9 cellular contexts compared by ENCODE assay signal in genomic region chr2:176088048-176088936, GRCh38. TPM values are rescaled to one million over a fixed set of nuclear protein-coding genes. Genes with fewer than 3 reads are reported as not detected.
A peak's percentile ranks its signal among the peaks of the same experiment; 100 is the strongest.
DNase-seq lines count a peak whose midpoint lies in the region; ATAC-seq, FAIRE-seq and TF ChIP-seq lines count a peak whose summit lies in the region.
"Had no signal": no experiment of that assay in that cellular context is flagged by ENCODE, and none has a peak within 500 bp of the region (broad histone marks: within the 10 kb centered on the region; RNA-seq: fewer than 3 reads in every experiment).

No MANE protein-coding gene starts in this region.

- H4K20me1 ChIP-seq in DND-41 (ENCODE audit: insufficient read depth, low read length) = no peaks in the 10 kb centered on the region
- no peaks in the 10 kb centered on the region for H4K20me1 ChIP-seq in HepG2 (ENCODE audit: insufficient read depth, low read length)

- H2AFZ ChIP-seq in DND-41 (ENCODE audit: low read depth, low read length) (peak overlapping the region; percentile 41), HepG2 (ENCODE audit: low read length) (peak overlapping the region; percentile 24)

- ATAC-seq in DND-41 (ENCODE audit: insufficient read depth, low read depth) = peak; percentile 69
- ATAC-seq in HepG2 = peak; percentile 92
- ATAC-seq in HG03521 (IDR thresholded peaks at IDR 0.05; ENCODE audit: unreplicated experiment) = no peak
- ATAC-seq in HG03280 (IDR thresholded peaks at IDR 0.05; ENCODE audit: unreplicated experiment) = no peak

- H3K36me3 Mint-ChIP-seq in HFFc6 (ENCODE audit: low read depth) (no peaks in the 10 kb centered on the region), chondrocyte (ENCODE audit: low read depth) (no peaks in the 10 kb centered on the region)

- TF ChIP-seq POLR2A in HepG2 (IDR thresholded peaks at IDR 0.05; ENCODE audit: insufficient read depth in 1 of 2, low read depth in 2 of 2, low read length in 2 of 2) = no peak

- H3K27me3 Mint-ChIP-seq in HFFc6 (ENCODE audit: insufficient read depth) (peaks cover 50% of the 10 kb centered on the region), chondrocyte (ENCODE audit: low read depth) (peaks cover 86% of the 10 kb centered on the region)

- H3K9me3 Mint-ChIP-seq in HFFc6 = peaks cover 9% of the 10 kb centered on the region
- H3K9me3 Mint-ChIP-seq in chondrocyte (ENCODE audit: low read depth) = no peaks in the 10 kb centered on the region

- no peak overlapping the region for H3K27ac Mint-ChIP-seq in HFFc6
- no peak overlapping the region for H3K27ac Mint-ChIP-seq in chondrocyte (ENCODE audit: unreplicated experiment)

- H3K79me2 ChIP-seq in DND-41 (ENCODE audit: insufficient read depth, low read length) (peaks cover 3% of the 10 kb centered on the region), HepG2 (ENCODE audit: insufficient read depth, low read length) (no peaks in the 10 kb centered on the region)

- H3K36me3 ChIP-seq in DND-41 (ENCODE audit: insufficient read depth, low read length) (no peaks in the 10 kb centered on the region), HepG2 (replicated peaks in 1 of 2; ENCODE audit: control insufficient read depth in 1 of 2, insufficient read depth in 2 of 2, low read length in 2 of 2) (no peaks in the 10 kb centered on the region), subcutaneous abdominal adipose tissue (ENCODE audit: control insufficient read depth in 5 of 5, insufficient read depth in 5 of 5, low read length in 5 of 5) (no peaks in the 10 kb centered on the region)

- DNase-seq in DND-41 = peak; percentile 65
- no peak for DNase-seq in HFFc6
- DNase-seq in NOMO-1 treated with DMSO at 0.1 percent for 48 hours (lab: John Stamatoyannopoulos, UW; ENCODE audit: unreplicated experiment) = peak; percentile 27
- no peak for DNase-seq in chondrocyte (ENCODE audit: low spot score)
- DNase-seq in HepG2 (ENCODE audit: low spot score) = peak; percentile 40

- H3K4me1 Mint-ChIP-seq in HFFc6 (ENCODE audit: low read depth) = peaks cover 16% of the 10 kb centered on the region
- H3K4me1 Mint-ChIP-seq in chondrocyte (ENCODE audit: low read depth) = peaks cover 23% of the 10 kb centered on the region

- H3K27me3 ChIP-seq in DND-41 (ENCODE audit: insufficient read depth, low read length, poor library complexity) (no peaks in the 10 kb centered on the region), HepG2 (ENCODE audit: control insufficient read depth in 1 of 2, insufficient read depth in 2 of 2, low read length in 2 of 2) (peaks cover 19 to 94% of the 10 kb centered on the region in 2 experiments), subcutaneous abdominal adipose tissue (ENCODE audit: control insufficient read depth in 5 of 5, insufficient read depth in 4 of 5, low read length in 5 of 5) (peaks cover 81 to 96% (median 88%) of the 10 kb centered on the region in 5 donors)

- TF ChIP-seq EP300 in HepG2 (IDR thresholded peaks at IDR 0.05; ENCODE audit: low read depth in 2 of 2, low read length in 2 of 2) = no peak
- no peak for TF ChIP-seq EP300 in HepG2 (CRISPR knock-in tag; IDR thresholded peaks at IDR 0.05; ENCODE audit: borderline replicate concordance)

- BruUV-seq in HepG2 (replicated peaks; lab: Mats Ljungman, UMichigan) = no TSS peak

- peak overlapping the region; percentile 36; the same call in 1 of the 2 replicates for H3K4me2 ChIP-seq in DND-41 (ENCODE audit: insufficient read depth, low read length)
- H3K4me2 ChIP-seq in HepG2 (ENCODE audit: low read depth, low read length) = peak overlapping the region; percentile 91

- peak; percentile 77 for TF ChIP-seq CTCF in DND-41 (IDR thresholded peaks at IDR 0.05; ENCODE audit: borderline replicate concordance, extremely low read depth, low read length, poor library complexity, severe bottlenecking)
- peak; percentile 84 for TF ChIP-seq CTCF in HFFc6 (IDR thresholded peaks at IDR 0.05)
- peak; percentile 87 for TF ChIP-seq CTCF in chondrocyte (IDR thresholded peaks at IDR 0.05)
- TF ChIP-seq CTCF in HepG2 (CRISPR knock-in tag; IDR thresholded peaks at IDR 0.05) = peak; percentile 96

- H3K4me1 ChIP-seq in DND-41 (ENCODE audit: insufficient read depth, low read length) = peaks cover 11% of the 10 kb centered on the region
- peaks cover 25% of the 10 kb centered on the region for H3K4me1 ChIP-seq in HepG2 (ENCODE audit: insufficient read depth, low read length)
- H3K4me1 ChIP-seq in subcutaneous abdominal adipose tissue (ENCODE audit: control insufficient read depth in 5 of 5, insufficient read depth in 5 of 5, low read length in 5 of 5) = peaks cover 2 to 43% (median 31%) of the 10 kb centered on the region in 5 donors

- POLR2A ChIA-PET in HepG2 (lab: Yijun Ruan, JAX) = no interaction called here

- peak overlapping the region; percentile 90 for H3K4me3 Mint-ChIP-seq in HFFc6
- peak overlapping the region; percentile 75 for H3K4me3 Mint-ChIP-seq in chondrocyte (ENCODE audit: unreplicated experiment)
- H3K4me3 Mint-ChIP-seq: activated naive CD4-positive, alpha-beta T cell treated with anti-CD3 and anti-CD28 coated beads, Interleukin-2, amount 50 U/mL, for 24 hours had no signal

- WGBS in HepG2 (ENCODE audit: low lambda C conversion rate) = 7% methylated on average over 36 of the region's 49 CpGs

- in situ Hi-C loops in HepG2 (cut with HindIII; ENCODE audit: extremely low pct_ligation_motif_present, low pct_unique_long_range_greater_than_20kb) = no loop called here

- intact Hi-C loops in HepG2 (cut with micrococcal nuclease; ENCODE audit: unreplicated experiment) = loop anchor here (1.0 to 2.0 kb wide), 4 partner anchors 87 to 722 kb away; no protein-coding TSS in a partner anchor

- H3K9me3 ChIP-seq in DND-41 (ENCODE audit: insufficient read depth, low read length, severe bottlenecking) = no peaks in the 10 kb centered on the region
- no peaks in the 10 kb centered on the region for H3K9me3 ChIP-seq in HepG2 (ENCODE audit: low read length)
- peaks cover 0 to 2% (median 0%) of the 10 kb centered on the region in 5 donors for H3K9me3 ChIP-seq in subcutaneous abdominal adipose tissue (ENCODE audit: control insufficient read depth in 5 of 5, low read length in 5 of 5)

- peak; percentile 87 for TF ChIP-seq RAD21 in HepG2 (CRISPR knock-in tag; IDR thresholded peaks at IDR 0.05)

- H3K27ac ChIP-seq in DND-41 (ENCODE audit: low read length) (no peak overlapping the region), HepG2 (ENCODE audit: extremely low read length, insufficient read depth, low read length) (no peak overlapping the region), subcutaneous abdominal adipose tissue (ENCODE audit: low read depth, low read length) (no peak overlapping the region)

- CTCF ChIA-PET in HepG2 (lab: Yijun Ruan, JAX; ENCODE audit: low intra/inter-chr PET ratio, low total read pairs) = interaction anchor here (1.2 to 2.1 kb wide), 3 partner anchors 398 to 721 kb away, joined by 7 to 15 read pairs (median 14); no protein-coding TSS in a partner anchor

- H3K4me3 ChIP-seq in DND-41 (ENCODE audit: low read depth in 1 of 2, low read length in 2 of 2) = no peak overlapping the region
- peak overlapping the region; percentile 36 to 75 (median 51); a peak in 5 of 6 replicates for H3K4me3 ChIP-seq in HepG2 (replicated peaks in 1 of 3; ENCODE audit: insufficient read depth in 1 of 3, low read depth in 2 of 3, low read length in 3 of 3)
- H3K4me3 ChIP-seq in subcutaneous abdominal adipose tissue (ENCODE audit: low read depth in 1 of 5, low read length in 5 of 5) = peak overlapping the region; percentile 23 to 61 (median 47)

- FAIRE-seq in HepG2 (lab: Jason Lieb, UNC) = peak; percentile 68

- H3K9ac ChIP-seq in DND-41 (ENCODE audit: low read depth, low read length) (no peak overlapping the region), HepG2 (ENCODE audit: insufficient read depth, low read depth, low read length) (no peak overlapping the region), subcutaneous abdominal adipose tissue (ENCODE audit: low read length in 5 of 5) (peak overlapping the region in 1 of 5 donors; percentile 13)

RNA-seq across cellular contexts. Expression of gene HOXD13, which starts 4.2 kb away (rescaled TPM):
- 1 to 10 TPM; 1.2 to 1.7 (median 1.5) TPM for total RNA-seq in HFFc6 (2021; fragmentation: NEBNext Ultra II Directional; extraction: Animal tissue kit (Norgen Biotek cat#: 25700))
- total RNA-seq in chondrocyte (not detected in 3 replicates), HepG2 (2016; rRNA removed; fragmentation: Illumina TruSeq; extraction: Trizol) (not detected in 2 replicates)
- total RNA-seq in HepG2 (2016; cell fraction: cytosol; rRNA removed; fragmentation: Illumina TruSeq; extraction: Trizol; ENCODE audit: low read depth) = not detected in 2 replicates
- not detected in 2 replicates for total RNA-seq in HepG2 (2016; cell fraction: insoluble cytoplasmic fraction; rRNA removed; fragmentation: Illumina TruSeq; extraction: Trizol)
- total RNA-seq in HepG2 (2016; cell fraction: membrane; rRNA removed; fragmentation: Illumina TruSeq; extraction: Trizol) = not detected in 2 replicates
- total RNA-seq in HepG2 (2016; cell fraction: nucleus; rRNA removed; fragmentation: Illumina TruSeq; extraction: Trizol) = not detected in 2 replicates
- polyA plus RNA-seq in HepG2 (2011; rRNA removed) = not detected in 2 replicates
- polyA plus RNA-seq in HepG2 (2011; cell fraction: cytosol; rRNA removed) = not detected in 2 replicates
- not detected in 2 replicates for polyA plus RNA-seq in HepG2 (2011; cell fraction: nucleus; rRNA removed)
- polyA plus RNA-seq in HepG2 (2012) = not detected in 2 replicates
- polyA plus RNA-seq in HepG2 (2016; cell fraction: cytosol; fragmentation: Illumina TruSeq; extraction: Trizol; ENCODE audit: low read depth) = not detected in 2 replicates
- polyA plus RNA-seq in HepG2 (2016; cell fraction: insoluble cytoplasmic fraction; fragmentation: Illumina TruSeq; extraction: Trizol; ENCODE audit: low read depth) = not detected in 2 replicates
- polyA plus RNA-seq in HepG2 (2016; cell fraction: membrane; fragmentation: Illumina TruSeq; extraction: Trizol; ENCODE audit: low read depth) = not detected in 2 replicates
- polyA plus RNA-seq in HepG2 (2016; cell fraction: nucleus; fragmentation: Illumina TruSeq; extraction: Trizol; ENCODE audit: insufficient read depth, low read depth) = not detected in 2 replicates
- polyA minus RNA-seq in HepG2 (2011; rRNA and poly(A)+ RNA removed; ENCODE audit: low replicate concordance) = not detected in 2 replicates
- not detected in 2 replicates for polyA minus RNA-seq in HepG2 (2011; cell fraction: cytosol; rRNA and poly(A)+ RNA removed)
- polyA minus RNA-seq in HepG2 (2011; cell fraction: nucleus; rRNA and poly(A)+ RNA removed) = not detected in 2 replicates

RNA-seq across cellular contexts. Expression of gene EVX2, which starts 4.5 kb away (rescaled TPM):
- total RNA-seq in HFFc6 (2021; fragmentation: NEBNext Ultra II Directional; extraction: Animal tissue kit (Norgen Biotek cat#: 25700)) = not detected
- total RNA-seq in chondrocyte = not detected in 3 replicates
- not detected in 2 replicates for total RNA-seq in HepG2 (2016; rRNA removed; fragmentation: Illumina TruSeq; extraction: Trizol)
- not detected in 2 replicates for total RNA-seq in HepG2 (2016; cell fraction: cytosol; rRNA removed; fragmentation: Illumina TruSeq; extraction: Trizol; ENCODE audit: low read depth)
- total RNA-seq in HepG2 (2016; cell fraction: insoluble cytoplasmic fraction; rRNA removed; fragmentation: Illumina TruSeq; extraction: Trizol) = not detected in 2 replicates
- not detected in 2 replicates for total RNA-seq in HepG2 (2016; cell fraction: membrane; rRNA removed; fragmentation: Illumina TruSeq; extraction: Trizol)
- total RNA-seq in HepG2 (2016; cell fraction: nucleus; rRNA removed; fragmentation: Illumina TruSeq; extraction: Trizol) = not detected in 2 replicates
- not detected in 2 replicates for polyA plus RNA-seq in HepG2 (2011; rRNA removed)
- not detected in 2 replicates for polyA plus RNA-seq in HepG2 (2011; cell fraction: cytosol; rRNA removed)
- polyA plus RNA-seq in HepG2 (2011; cell fraction: nucleus; rRNA removed) = not detected in 2 replicates
- polyA plus RNA-seq in HepG2 (2012) = not detected in 2 replicates
- not detected in 2 replicates for polyA plus RNA-seq in HepG2 (2016; cell fraction: cytosol; fragmentation: Illumina TruSeq; extraction: Trizol; ENCODE audit: low read depth)
- polyA plus RNA-seq in HepG2 (2016; cell fraction: insoluble cytoplasmic fraction; fragmentation: Illumina TruSeq; extraction: Trizol; ENCODE audit: low read depth) = not detected in 2 replicates
- not detected in 2 replicates for polyA plus RNA-seq in HepG2 (2016; cell fraction: membrane; fragmentation: Illumina TruSeq; extraction: Trizol; ENCODE audit: low read depth)
- not detected in 2 replicates for polyA plus RNA-seq in HepG2 (2016; cell fraction: nucleus; fragmentation: Illumina TruSeq; extraction: Trizol; ENCODE audit: insufficient read depth, low read depth)
- polyA minus RNA-seq in HepG2 (2011; rRNA and poly(A)+ RNA removed; ENCODE audit: low replicate concordance) = not detected in 2 replicates
- polyA minus RNA-seq in HepG2 (2011; cell fraction: cytosol; rRNA and poly(A)+ RNA removed) = not detected in 2 replicates
- not detected in 2 replicates for polyA minus RNA-seq in HepG2 (2011; cell fraction: nucleus; rRNA and poly(A)+ RNA removed)

RNA-seq across cellular contexts. Expression of gene HOXD12, which starts 11.3 kb away (rescaled TPM):
- under 1 TPM in 4 of 6 experiments, not detected in 2; 0.19 to 0.36 (median 0.26) TPM for total RNA-seq in HFFc6 (2021; fragmentation: NEBNext Ultra II Directional; extraction: Animal tissue kit (Norgen Biotek cat#: 25700))
- not detected in 3 replicates for total RNA-seq in chondrocyte
- total RNA-seq in HepG2 (2016; rRNA removed; fragmentation: Illumina TruSeq; extraction: Trizol) = not detected in 2 replicates
- not detected in 2 replicates for total RNA-seq in HepG2 (2016; cell fraction: cytosol; rRNA removed; fragmentation: Illumina TruSeq; extraction: Trizol; ENCODE audit: low read depth)
- total RNA-seq in HepG2 (2016; cell fraction: insoluble cytoplasmic fraction; rRNA removed; fragmentation: Illumina TruSeq; extraction: Trizol) = not detected in 2 replicates
- total RNA-seq in HepG2 (2016; cell fraction: membrane; rRNA removed; fragmentation: Illumina TruSeq; extraction: Trizol) = not detected in 2 replicates
- total RNA-seq in HepG2 (2016; cell fraction: nucleus; rRNA removed; fragmentation: Illumina TruSeq; extraction: Trizol) = not detected in 2 replicates
- polyA plus RNA-seq in HepG2 (2011; rRNA removed) = not detected in 2 replicates
- not detected in 2 replicates for polyA plus RNA-seq in HepG2 (2011; cell fraction: cytosol; rRNA removed)
- polyA plus RNA-seq in HepG2 (2011; cell fraction: nucleus; rRNA removed) = not detected in 2 replicates
- not detected in 2 replicates for polyA plus RNA-seq in HepG2 (2012)
- polyA plus RNA-seq in HepG2 (2016; cell fraction: cytosol; fragmentation: Illumina TruSeq; extraction: Trizol; ENCODE audit: low read depth) = not detected in 2 replicates
- polyA plus RNA-seq in HepG2 (2016; cell fraction: insoluble cytoplasmic fraction; fragmentation: Illumina TruSeq; extraction: Trizol; ENCODE audit: low read depth) = not detected in 2 replicates
- not detected in 2 replicates for polyA plus RNA-seq in HepG2 (2016; cell fraction: membrane; fragmentation: Illumina TruSeq; extraction: Trizol; ENCODE audit: low read depth)
- not detected in 2 replicates for polyA plus RNA-seq in HepG2 (2016; cell fraction: nucleus; fragmentation: Illumina TruSeq; extraction: Trizol; ENCODE audit: insufficient read depth, low read depth)
- not detected in 2 replicates for polyA minus RNA-seq in HepG2 (2011; rRNA and poly(A)+ RNA removed; ENCODE audit: low replicate concordance)
- polyA minus RNA-seq in HepG2 (2011; cell fraction: cytosol; rRNA and poly(A)+ RNA removed) = not detected in 2 replicates
- polyA minus RNA-seq in HepG2 (2011; cell fraction: nucleus; rRNA and poly(A)+ RNA removed) = not detected in 2 replicates

RNA-seq across cellular contexts. Expression of gene HOXD11, which starts 18.8 kb away (rescaled TPM):
- 10 to 100 TPM in 1 of 6 experiments, 1 to 10 TPM in 5; 6.0 to 10.2 (median 7.6) TPM for total RNA-seq in HFFc6 (2021; fragmentation: NEBNext Ultra II Directional; extraction: Animal tissue kit (Norgen Biotek cat#: 25700))
- not detected in 3 replicates for total RNA-seq in chondrocyte
- not detected in 2 replicates for total RNA-seq in HepG2 (2016; rRNA removed; fragmentation: Illumina TruSeq; extraction: Trizol)
- total RNA-seq in HepG2 (2016; cell fraction: cytosol; rRNA removed; fragmentation: Illumina TruSeq; extraction: Trizol; ENCODE audit: low read depth) = not detected in 2 replicates
- total RNA-seq in HepG2 (2016; cell fraction: insoluble cytoplasmic fraction; rRNA removed; fragmentation: Illumina TruSeq; extraction: Trizol) = not detected in 2 replicates
- not detected in 2 replicates for total RNA-seq in HepG2 (2016; cell fraction: membrane; rRNA removed; fragmentation: Illumina TruSeq; extraction: Trizol)
- not detected in 2 replicates for total RNA-seq in HepG2 (2016; cell fraction: nucleus; rRNA removed; fragmentation: Illumina TruSeq; extraction: Trizol)
- polyA plus RNA-seq in HepG2 (2011; rRNA removed) = not detected in 2 replicates
- polyA plus RNA-seq in HepG2 (2011; cell fraction: cytosol; rRNA removed) = not detected in 2 replicates
- polyA plus RNA-seq in HepG2 (2011; cell fraction: nucleus; rRNA removed) = not detected in 2 replicates
- polyA plus RNA-seq in HepG2 (2012) = not detected in 2 replicates
- not detected in 2 replicates for polyA plus RNA-seq in HepG2 (2016; cell fraction: cytosol; fragmentation: Illumina TruSeq; extraction: Trizol; ENCODE audit: low read depth)
- not detected in 2 replicates for polyA plus RNA-seq in HepG2 (2016; cell fraction: insoluble cytoplasmic fraction; fragmentation: Illumina TruSeq; extraction: Trizol; ENCODE audit: low read depth)
- not detected in 2 replicates for polyA plus RNA-seq in HepG2 (2016; cell fraction: membrane; fragmentation: Illumina TruSeq; extraction: Trizol; ENCODE audit: low read depth)
- not detected in 2 replicates for polyA plus RNA-seq in HepG2 (2016; cell fraction: nucleus; fragmentation: Illumina TruSeq; extraction: Trizol; ENCODE audit: insufficient read depth, low read depth)
- polyA minus RNA-seq in HepG2 (2011; rRNA and poly(A)+ RNA removed; ENCODE audit: low replicate concordance) = 0.72 TPM in 1 of 2 replicates, not detected in the other
- not detected in 2 replicates for polyA minus RNA-seq in HepG2 (2011; cell fraction: cytosol; rRNA and poly(A)+ RNA removed)
- not detected in 2 replicates for polyA minus RNA-seq in HepG2 (2011; cell fraction: nucleus; rRNA and poly(A)+ RNA removed)

RNA-seq across cellular contexts. Expression of gene HOXD10, which starts 28.3 kb away (rescaled TPM):
- 10 to 100 TPM; 10.9 to 14.5 (median 12.8) TPM for total RNA-seq in HFFc6 (2021; fragmentation: NEBNext Ultra II Directional; extraction: Animal tissue kit (Norgen Biotek cat#: 25700))
- total RNA-seq in chondrocyte = not detected in 3 replicates
- total RNA-seq in HepG2 (2016; rRNA removed; fragmentation: Illumina TruSeq; extraction: Trizol) = not detected in 2 replicates
- total RNA-seq in HepG2 (2016; cell fraction: cytosol; rRNA removed; fragmentation: Illumina TruSeq; extraction: Trizol; ENCODE audit: low read depth) = not detected in 2 replicates
- not detected in 2 replicates for total RNA-seq in HepG2 (2016; cell fraction: insoluble cytoplasmic fraction; rRNA removed; fragmentation: Illumina TruSeq; extraction: Trizol)
- not detected in 2 replicates for total RNA-seq in HepG2 (2016; cell fraction: membrane; rRNA removed; fragmentation: Illumina TruSeq; extraction: Trizol)
- total RNA-seq in HepG2 (2016; cell fraction: nucleus; rRNA removed; fragmentation: Illumina TruSeq; extraction: Trizol) = not detected in 2 replicates
- not detected in 2 replicates for polyA plus RNA-seq in HepG2 (2011; rRNA removed)
- not detected in 2 replicates for polyA plus RNA-seq in HepG2 (2011; cell fraction: cytosol; rRNA removed)
- polyA plus RNA-seq in HepG2 (2011; cell fraction: nucleus; rRNA removed) = not detected in 2 replicates
- polyA plus RNA-seq in HepG2 (2012) = not detected in 2 replicates
- not detected in 2 replicates for polyA plus RNA-seq in HepG2 (2016; cell fraction: cytosol; fragmentation: Illumina TruSeq; extraction: Trizol; ENCODE audit: low read depth)
- not detected in 2 replicates for polyA plus RNA-seq in HepG2 (2016; cell fraction: insoluble cytoplasmic fraction; fragmentation: Illumina TruSeq; extraction: Trizol; ENCODE audit: low read depth)
- polyA plus RNA-seq in HepG2 (2016; cell fraction: membrane; fragmentation: Illumina TruSeq; extraction: Trizol; ENCODE audit: low read depth) = not detected in 2 replicates
- not detected in 2 replicates for polyA plus RNA-seq in HepG2 (2016; cell fraction: nucleus; fragmentation: Illumina TruSeq; extraction: Trizol; ENCODE audit: insufficient read depth, low read depth)
- polyA minus RNA-seq in HepG2 (2011; rRNA and poly(A)+ RNA removed; ENCODE audit: low replicate concordance) = not detected in 2 replicates
- not detected in 2 replicates for polyA minus RNA-seq in HepG2 (2011; cell fraction: cytosol; rRNA and poly(A)+ RNA removed)
- polyA minus RNA-seq in HepG2 (2011; cell fraction: nucleus; rRNA and poly(A)+ RNA removed) = not detected in 2 replicates

Comparison
In these comparisons a context has a peak if more than half of its experiments do, and no peak if none do; other contexts are left out.
1. ATAC-seq: peak in DND-41 (single experiment) and HepG2 (single experiment); none in HG03521 (single experiment) and HG03280 (single experiment).
2. DNase-seq: peak in DND-41 (single experiment), NOMO-1 treated with DMSO at 0.1 percent for 48 hours (single experiment) and HepG2 (single experiment); none in HFFc6 (single experiment) and chondrocyte (single experiment).
3. H3K4me3 ChIP-seq: peak in HepG2 (3 of 3) and subcutaneous abdominal adipose tissue (5 of 5); none in DND-41 (0 of 2).
4. Peak in every context shown above with its lines, with median percentiles within 50 percentile points of each other: CTCF ChIP-seq.